1 cellular context compared by ENCODE assay signal in the genomic region with DNA sequence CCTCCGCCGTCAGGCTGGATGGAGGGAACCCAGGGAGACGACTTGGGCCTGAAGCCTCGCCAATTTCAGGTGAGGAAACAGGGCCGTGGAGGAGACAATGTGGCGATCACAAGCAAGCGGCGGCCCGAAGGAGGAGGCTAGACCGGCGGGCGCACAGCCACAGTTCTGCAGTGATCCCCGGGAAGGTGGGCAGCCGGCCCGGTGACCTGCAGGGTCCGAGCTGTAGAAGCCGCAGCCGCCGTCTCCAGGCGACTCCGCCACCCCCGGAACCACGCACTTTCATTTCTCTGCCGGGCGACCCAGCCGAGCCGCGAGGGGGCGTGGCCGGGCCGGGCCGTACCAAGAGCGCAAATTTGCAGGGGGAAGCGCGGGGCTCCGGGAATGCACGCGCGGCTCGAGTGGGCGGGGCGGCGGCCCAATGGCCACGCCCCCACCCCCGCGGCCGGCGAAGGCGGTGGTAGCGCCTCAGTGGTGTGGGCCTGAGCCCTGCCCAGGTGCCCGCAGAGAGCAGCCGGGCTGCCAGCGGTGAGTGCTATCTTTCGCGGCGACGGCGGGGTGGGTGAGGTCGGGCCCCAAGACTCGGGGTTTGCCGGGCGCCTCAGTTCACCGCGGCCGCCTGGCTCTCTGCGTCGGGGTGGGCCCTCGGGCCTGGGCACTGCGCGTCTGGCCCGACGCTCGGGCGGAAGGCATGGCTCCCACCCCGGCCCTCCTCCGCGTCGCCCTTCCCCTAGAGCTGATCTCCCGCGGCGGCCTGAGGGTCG.
A peak's percentile ranks its signal among the peaks of the same experiment; 100 is the strongest.
TF ChIP-seq lines count a peak whose summit lies in the region.

Gene POR, plus strand, starts transcription at position 501 of the 761 bp plus-strand sequence. CDS start 38,847 bp downstream, outside the sequence.

TF ChIP-seq in HepG2, 621 proteins besides CTCF, POLR2A, EP300 and RAD21 (continued from another document and continues in another):
- TF ChIP-seq RERE (CRISPR knock-in tag; IDR thresholded peaks at IDR 0.05; ENCODE audit: low read depth) (no peak), ZNF879 (CRISPR knock-in tag; IDR thresholded peaks at IDR 0.05) (peak; percentile 91), ZNF687 (CRISPR knock-in tag; IDR thresholded peaks at IDR 0.05) (peak; percentile 88), NCOA1 (CRISPR knock-in tag; IDR thresholded peaks at IDR 0.05) (peak; percentile 86; the same call in 1 of the 2 replicates), ZNF234 (CRISPR knock-in tag; conservative IDR thresholded peaks at IDR 0.05) (no peak; the same call in none of the 2 replicates), ZNF766 (CRISPR knock-in tag; IDR thresholded peaks at IDR 0.05; ENCODE audit: borderline replicate concordance) (peak; percentile 45; the same call in 1 of the 2 replicates), AHR (CRISPR knock-in tag; IDR thresholded peaks at IDR 0.05) (no peak; the same call in 1 of the 2 replicates), RAD51 (IDR thresholded peaks at IDR 0.05; ENCODE audit: borderline replicate concordance) (no peak), SP2 (CRISPR knock-in tag; IDR thresholded peaks at IDR 0.05) (peak; percentile 28; the same call in 1 of the 2 replicates), DPF2 (CRISPR knock-in tag; IDR thresholded peaks at IDR 0.05; ENCODE audit: borderline replicate concordance, low read depth) (peak; percentile 41; the same call in 1 of the 2 replicates), IRF2 (CRISPR knock-in tag; IDR thresholded peaks at IDR 0.05) (peak; percentile 72; the same call in 1 of the 2 replicates), SRY (CRISPR knock-in tag; IDR thresholded peaks at IDR 0.05) (peak; percentile 79), CENPX (CRISPR knock-in tag; IDR thresholded peaks at IDR 0.05) (no peak), ZNF709 (CRISPR knock-in tag; IDR thresholded peaks at IDR 0.05) (peak; percentile 91; the same call in 1 of the 2 replicates), ATF7 (IDR thresholded peaks at IDR 0.05) (peak; percentile 72), ATF7 (CRISPR knock-in tag; IDR thresholded peaks at IDR 0.05) (no peak), CBX1 (IDR thresholded peaks at IDR 0.05; ENCODE audit: low read depth) (peak; percentile 91), CENPBD1 (CRISPR knock-in tag; IDR thresholded peaks at IDR 0.05; ENCODE audit: borderline replicate concordance, low read depth) (no peak), ZBTB42 (CRISPR knock-in tag; IDR thresholded peaks at IDR 0.05) (no peak), KDM3A (CRISPR knock-in tag; IDR thresholded peaks at IDR 0.05; ENCODE audit: low read depth) (0 out of 2 replicates have a peak, but pooled peaks have one; percentile 42), IKZF4 (CRISPR knock-in tag; IDR thresholded peaks at IDR 0.05; ENCODE audit: borderline replicate concordance, low read depth, not compliant biosample characterization) (no peak), NFE2L2 (IDR thresholded peaks at IDR 0.05; ENCODE audit: low read length) (no peak), RFX1 (IDR thresholded peaks at IDR 0.05) (peak; percentile 62; the same call in 1 of the 2 replicates), ZNF616 (CRISPR knock-in tag; IDR thresholded peaks at IDR 0.05; ENCODE audit: low read depth) (no peak; the same call in 1 of the 2 replicates), FOXJ3 (CRISPR knock-in tag; IDR thresholded peaks at IDR 0.05; ENCODE audit: borderline replicate concordance) (peak; percentile 72; the same call in 1 of the 2 replicates), ZNF180 (CRISPR knock-in tag; IDR thresholded peaks at IDR 0.05; ENCODE audit: borderline replicate concordance, low read depth) (peak; percentile 92; the same call in 1 of the 2 replicates), TARDBP (CRISPR knock-in tag; IDR thresholded peaks at IDR 0.05) (peak; percentile 75), HDAC2 (CRISPR knock-in tag; IDR thresholded peaks at IDR 0.05) (0 out of 2 replicates have a peak, but pooled peaks have one; percentile 11), ATF2 (CRISPR knock-in tag; IDR thresholded peaks at IDR 0.05) (no peak), ZNF775 (CRISPR knock-in tag; IDR thresholded peaks at IDR 0.05; ENCODE audit: borderline replicate concordance) (no peak), KDM1A (CRISPR knock-in tag; IDR thresholded peaks at IDR 0.05) (0 out of 2 replicates have a peak, but pooled peaks have one; percentile 9), SMARCE1 (IDR thresholded peaks at IDR 0.05; ENCODE audit: borderline replicate concordance) (no peak)
- TF ChIP-seq, protein P1, sequence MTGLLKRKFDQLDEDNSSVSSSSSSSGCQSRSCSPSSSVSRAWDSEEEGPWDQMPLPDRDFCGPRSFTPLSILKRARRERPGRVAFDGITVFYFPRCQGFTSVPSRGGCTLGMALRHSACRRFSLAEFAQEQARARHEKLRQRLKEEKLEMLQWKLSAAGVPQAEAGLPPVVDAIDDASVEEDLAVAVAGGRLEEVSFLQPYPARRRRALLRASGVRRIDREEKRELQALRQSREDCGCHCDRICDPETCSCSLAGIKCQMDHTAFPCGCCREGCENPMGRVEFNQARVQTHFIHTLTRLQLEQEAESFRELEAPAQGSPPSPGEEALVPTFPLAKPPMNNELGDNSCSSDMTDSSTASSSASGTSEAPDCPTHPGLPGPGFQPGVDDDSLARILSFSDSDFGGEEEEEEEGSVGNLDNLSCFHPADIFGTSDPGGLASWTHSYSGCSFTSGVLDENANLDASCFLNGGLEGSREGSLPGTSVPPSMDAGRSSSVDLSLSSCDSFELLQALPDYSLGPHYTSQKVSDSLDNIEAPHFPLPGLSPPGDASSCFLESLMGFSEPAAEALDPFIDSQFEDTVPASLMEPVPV (CRISPR knock-in tag; IDR thresholded peaks at IDR 0.05): peak; percentile 86
- TF ChIP-seq, protein P2, sequence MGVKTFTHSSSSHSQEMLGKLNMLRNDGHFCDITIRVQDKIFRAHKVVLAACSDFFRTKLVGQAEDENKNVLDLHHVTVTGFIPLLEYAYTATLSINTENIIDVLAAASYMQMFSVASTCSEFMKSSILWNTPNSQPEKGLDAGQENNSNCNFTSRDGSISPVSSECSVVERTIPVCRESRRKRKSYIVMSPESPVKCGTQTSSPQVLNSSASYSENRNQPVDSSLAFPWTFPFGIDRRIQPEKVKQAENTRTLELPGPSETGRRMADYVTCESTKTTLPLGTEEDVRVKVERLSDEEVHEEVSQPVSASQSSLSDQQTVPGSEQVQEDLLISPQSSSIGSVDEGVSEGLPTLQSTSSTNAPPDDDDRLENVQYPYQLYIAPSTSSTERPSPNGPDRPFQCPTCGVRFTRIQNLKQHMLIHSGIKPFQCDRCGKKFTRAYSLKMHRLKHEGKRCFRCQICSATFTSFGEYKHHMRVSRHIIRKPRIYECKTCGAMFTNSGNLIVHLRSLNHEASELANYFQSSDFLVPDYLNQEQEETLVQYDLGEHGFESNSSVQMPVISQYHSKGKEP (CRISPR knock-in tag; IDR thresholded peaks at IDR 0.05): no peak
- TF ChIP-seq, protein P3, sequence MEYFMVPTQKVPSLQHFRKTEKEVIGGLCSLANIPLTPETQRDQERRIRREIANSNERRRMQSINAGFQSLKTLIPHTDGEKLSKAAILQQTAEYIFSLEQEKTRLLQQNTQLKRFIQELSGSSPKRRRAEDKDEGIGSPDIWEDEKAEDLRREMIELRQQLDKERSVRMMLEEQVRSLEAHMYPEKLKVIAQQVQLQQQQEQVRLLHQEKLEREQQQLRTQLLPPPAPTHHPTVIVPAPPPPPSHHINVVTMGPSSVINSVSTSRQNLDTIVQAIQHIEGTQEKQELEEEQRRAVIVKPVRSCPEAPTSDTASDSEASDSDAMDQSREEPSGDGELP (IDR thresholded peaks at IDR 0.05; ENCODE audit: borderline replicate concordance, low read depth): no peak; the same call in 1 of the 2 replicates
- TF ChIP-seq, protein P4, sequence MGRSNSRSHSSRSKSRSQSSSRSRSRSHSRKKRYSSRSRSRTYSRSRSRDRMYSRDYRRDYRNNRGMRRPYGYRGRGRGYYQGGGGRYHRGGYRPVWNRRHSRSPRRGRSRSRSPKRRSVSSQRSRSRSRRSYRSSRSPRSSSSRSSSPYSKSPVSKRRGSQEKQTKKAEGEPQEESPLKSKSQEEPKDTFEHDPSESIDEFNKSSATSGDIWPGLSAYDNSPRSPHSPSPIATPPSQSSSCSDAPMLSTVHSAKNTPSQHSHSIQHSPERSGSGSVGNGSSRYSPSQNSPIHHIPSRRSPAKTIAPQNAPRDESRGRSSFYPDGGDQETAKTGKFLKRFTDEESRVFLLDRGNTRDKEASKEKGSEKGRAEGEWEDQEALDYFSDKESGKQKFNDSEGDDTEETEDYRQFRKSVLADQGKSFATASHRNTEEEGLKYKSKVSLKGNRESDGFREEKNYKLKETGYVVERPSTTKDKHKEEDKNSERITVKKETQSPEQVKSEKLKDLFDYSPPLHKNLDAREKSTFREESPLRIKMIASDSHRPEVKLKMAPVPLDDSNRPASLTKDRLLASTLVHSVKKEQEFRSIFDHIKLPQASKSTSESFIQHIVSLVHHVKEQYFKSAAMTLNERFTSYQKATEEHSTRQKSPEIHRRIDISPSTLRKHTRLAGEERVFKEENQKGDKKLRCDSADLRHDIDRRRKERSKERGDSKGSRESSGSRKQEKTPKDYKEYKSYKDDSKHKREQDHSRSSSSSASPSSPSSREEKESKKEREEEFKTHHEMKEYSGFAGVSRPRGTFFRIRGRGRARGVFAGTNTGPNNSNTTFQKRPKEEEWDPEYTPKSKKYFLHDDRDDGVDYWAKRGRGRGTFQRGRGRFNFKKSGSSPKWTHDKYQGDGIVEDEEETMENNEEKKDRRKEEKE (IDR thresholded peaks at IDR 0.05): no peak
- TF ChIP-seq, protein P5, sequence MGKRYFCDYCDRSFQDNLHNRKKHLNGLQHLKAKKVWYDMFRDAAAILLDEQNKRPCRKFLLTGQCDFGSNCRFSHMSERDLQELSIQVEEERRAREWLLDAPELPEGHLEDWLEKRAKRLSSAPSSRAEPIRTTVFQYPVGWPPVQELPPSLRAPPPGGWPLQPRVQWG (CRISPR knock-in tag; IDR thresholded peaks at IDR 0.05; ENCODE audit: borderline replicate concordance, low read depth): no peak
